In genomic region chr2:237673130-237673921, GRCh38 we compare ENCODE assay signal across 8 cellular contexts. TPM values are rescaled to one million over a fixed set of nuclear protein-coding genes. Genes with fewer than 3 reads are reported as not detected.
A peak's percentile ranks its signal among the peaks of the same experiment; 100 is the strongest.
DNase-seq lines count a peak whose midpoint lies in the region; ATAC-seq and TF ChIP-seq lines count a peak whose summit lies in the region.

No MANE protein-coding gene starts in this region.

- peak; percentile 35 for TF ChIP-seq CTCF in mesothelial cell of epicardium (IDR thresholded peaks at IDR 0.05; ENCODE audit: unreplicated experiment)

- peak overlapping the region; percentile 32 for H3K27ac Mint-ChIP-seq in mesothelial cell of epicardium

- H3K9me3 Mint-ChIP-seq in mesothelial cell of epicardium: no peaks in the 10 kb centered on the region

- H3K4me3 Mint-ChIP-seq in mesothelial cell of epicardium: no peak overlapping the region

- DNase-seq in DMS153 (lab: John Stamatoyannopoulos, UW) (peak; percentile 86), NCI-H524 (lab: John Stamatoyannopoulos, UW) (peak; percentile 73 to 83), ecto neural progenitor cell (ENCODE audit: low spot score) (peak; percentile 73), mesothelial cell of epicardium (ENCODE audit: low spot score in 2 of 2, unreplicated experiment in 2 of 2) (no peak), HuH-7.5 (ENCODE audit: low spot score) (no peak)
- peak; percentile 63 to 79 for DNase-seq in activated CD4-positive, alpha-beta T cell treated with anti-CD3 and anti-CD28 coated beads, Interleukin-2, amount 50 U/mL, for 24 hours (ENCODE audit: low read depth in 1 of 2, low spot score in 1 of 2)
- peak; percentile 66 to 77 for DNase-seq in stimulated activated CD8-positive, alpha-beta memory T cell treated with anti-CD3 and anti-CD28 coated beads, Interleukin-2, amount 100 ng/mL, for 1 hour (ENCODE audit: low read depth in 2 of 2)

- H3K4me1 Mint-ChIP-seq in mesothelial cell of epicardium: peaks cover 56% of the 10 kb centered on the region

- H3K36me3 Mint-ChIP-seq in mesothelial cell of epicardium: no peaks in the 10 kb centered on the region

- peak; percentile 25 for ATAC-seq in HG02981 (IDR thresholded peaks at IDR 0.05; ENCODE audit: unreplicated experiment)

- no peaks in the 10 kb centered on the region for H3K27me3 Mint-ChIP-seq in mesothelial cell of epicardium (ENCODE audit: low read depth)

RNA-seq across cellular contexts. Expression of gene LRRFIP1, which starts 45.9 kb away (rescaled TPM):
- total RNA-seq in mesothelial cell of epicardium: 43.6 to 47.5 TPM (median 47.2 TPM) in 3 replicates

Comparison
In these comparisons a context has a peak if more than half of its experiments do, and no peak if none do; other contexts are left out.
1. DNase-seq: peak in DMS153 (single experiment), NCI-H524 (2 of 2), activated CD4-positive, alpha-beta T cell treated with anti-CD3 and anti-CD28 coated beads, Interleukin-2, amount 50 U/mL, for 24 hours (2 of 2), ecto neural progenitor cell (single experiment) and stimulated activated CD8-positive, alpha-beta memory T cell treated with anti-CD3 and anti-CD28 coated beads, Interleukin-2, amount 100 ng/mL, for 1 hour (2 of 2); none in mesothelial cell of epicardium (0 of 2) and HuH-7.5 (single experiment).